ENCODE assay signal across 8 cellular contexts in the genomic region with DNA sequence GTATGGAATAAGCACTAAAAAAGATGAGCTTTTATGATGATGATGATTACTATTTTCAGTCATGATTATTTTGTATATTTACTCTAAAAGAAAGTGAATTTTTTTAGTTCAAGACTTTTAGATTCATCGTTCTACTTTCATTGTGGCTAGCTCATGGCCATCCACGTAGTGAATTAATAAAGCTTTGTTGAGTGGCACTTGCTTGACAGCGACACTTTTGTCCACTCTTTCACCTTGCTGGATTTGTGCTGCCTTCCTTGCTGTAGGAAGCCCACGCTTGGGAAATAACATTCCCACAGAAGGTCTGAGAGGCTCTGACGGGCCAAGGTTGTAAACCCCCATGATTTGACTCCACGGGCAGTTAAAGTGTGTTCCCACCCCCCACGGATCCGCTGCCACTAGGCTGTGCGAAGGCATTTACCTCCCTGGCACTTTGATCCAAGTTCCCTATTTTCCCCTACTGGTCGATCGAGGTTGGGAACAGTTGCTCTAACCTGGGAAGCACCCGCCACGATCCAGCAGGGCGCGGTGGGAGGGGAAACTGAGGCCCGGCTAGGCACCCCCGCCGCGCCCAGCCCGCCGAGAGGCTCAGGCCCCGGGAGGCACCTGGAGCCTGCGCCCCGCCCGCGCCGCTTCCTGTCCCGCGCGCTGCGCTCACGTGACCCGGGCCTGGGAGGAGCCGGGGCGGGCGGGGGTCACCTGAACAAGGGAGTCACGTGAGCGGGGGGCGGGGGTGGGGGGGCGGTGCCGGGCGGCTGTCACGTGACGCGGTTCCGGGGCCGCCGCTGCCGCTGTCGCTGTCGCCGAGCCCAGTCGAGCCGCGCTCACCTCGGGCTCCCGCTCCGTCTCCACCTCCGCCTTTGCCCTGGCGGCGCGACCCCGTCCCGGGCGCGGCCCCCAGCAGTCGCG. TPM values are rescaled to one million over a fixed set of nuclear protein-coding genes. Genes with fewer than 3 reads are reported as not detected.
DNase-seq lines count a peak whose midpoint lies in the region; ATAC-seq and TF ChIP-seq lines count a peak whose summit lies in the region.

TSS of gene IGF2R (plus strand) at position 788 of the 909 bp plus-strand sequence. CDS start 165 bp downstream, outside the sequence.

- DNase-seq in AG20443 (ENCODE audit: low spot score) (peak; percentile 99), NCI-H446 (lab: John Stamatoyannopoulos, UW) (peak; percentile 62 to 85), chondrocyte (ENCODE audit: low spot score) (no peak), kidney glomerular epithelial cell (lab: John Stamatoyannopoulos, UW) (peak; percentile 48)
- peak; percentile 97 for DNase-seq in activated CD4-positive, alpha-beta T cell treated with anti-CD3 and anti-CD28 coated beads for 36 hours
- DNase-seq in stimulated activated CD4-positive, alpha-beta T cell treated with anti-CD3 and anti-CD28 coated beads, Interleukin-15, amount 100 ng/mL, for 48 hours (ENCODE audit: low read depth in 2 of 2), result peak; percentile 87 to 91

- TF ChIP-seq POLR2A in GM18951 (IDR thresholded peaks at IDR 0.05; ENCODE audit: extremely low read depth, insufficient read depth, insufficient read length), result peak; percentile 97

- no peaks in the 10 kb centered on the region for H3K9me3 Mint-ChIP-seq in activated CD4-positive, alpha-beta T cell treated with anti-CD3 and anti-CD28 coated beads for 36 hours (ENCODE audit: low read depth)
- H3K9me3 Mint-ChIP-seq in chondrocyte (ENCODE audit: low read depth), result no peaks in the 10 kb centered on the region

- ATAC-seq in HG03159 (IDR thresholded peaks at IDR 0.05; ENCODE audit: unreplicated experiment), result peak; percentile 85
- peak; percentile 91 for ATAC-seq in activated CD4-positive, alpha-beta T cell treated with anti-CD3 and anti-CD28 coated beads for 36 hours

- H3K27me3 Mint-ChIP-seq in activated CD4-positive, alpha-beta T cell treated with anti-CD3 and anti-CD28 coated beads for 36 hours, result no peaks in the 10 kb centered on the region
- H3K27me3 Mint-ChIP-seq in chondrocyte (ENCODE audit: low read depth), result no peaks in the 10 kb centered on the region

- peaks cover 11% of the 10 kb centered on the region for H3K36me3 Mint-ChIP-seq in activated CD4-positive, alpha-beta T cell treated with anti-CD3 and anti-CD28 coated beads for 36 hours (ENCODE audit: low read depth)
- H3K36me3 Mint-ChIP-seq in chondrocyte (ENCODE audit: low read depth), result peaks cover 3% of the 10 kb centered on the region

- H3K27ac Mint-ChIP-seq in activated CD4-positive, alpha-beta T cell treated with anti-CD3 and anti-CD28 coated beads for 36 hours, result peak within 1 kb of the TSS; percentile 92
- H3K27ac Mint-ChIP-seq in chondrocyte (ENCODE audit: unreplicated experiment), result peak within 1 kb of the TSS; percentile 98

- peak within 1 kb of the TSS; percentile 93 for H3K4me3 Mint-ChIP-seq in activated CD4-positive, alpha-beta T cell treated with anti-CD3 and anti-CD28 coated beads for 36 hours
- peak within 1 kb of the TSS; percentile 91 for H3K4me3 Mint-ChIP-seq in chondrocyte (ENCODE audit: unreplicated experiment)

- intact Hi-C loops in activated CD4-positive, alpha-beta T cell treated with anti-CD3 and anti-CD28 coated beads for 36 hours (cut with DNase I, micrococcal nuclease), result loop anchor here (1.0 to 2.0 kb wide), 8 partner anchors 11 to 275 kb away; partner anchors contain the start of genes ACAT2 (in 1 of the 2), SOD2 (in 1 of the 2), TCP1 (in 1 of the 2) and WTAP (in 1 of the 2)

- POLR2A ChIA-PET in activated CD4-positive, alpha-beta T cell treated with anti-CD3 and anti-CD28 coated beads for 36 hours (lab: Charles Lee), result interaction anchor here (0.5 to 2.2 kb wide), 3 partner anchors 38 to 302 kb away, joined by 4 to 5 read pairs (median 4); partner anchors contain the start of gene TCP1

- in situ Hi-C loops in GM18951 (cut with MboI; ENCODE audit: low sequenced_read_pairs, unreplicated experiment), result no loop called here

- peaks cover 37% of the 10 kb centered on the region for H3K4me1 Mint-ChIP-seq in activated CD4-positive, alpha-beta T cell treated with anti-CD3 and anti-CD28 coated beads for 36 hours
- H3K4me1 Mint-ChIP-seq in chondrocyte (ENCODE audit: low read depth), result peaks cover 39% of the 10 kb centered on the region

- CTCF ChIA-PET in activated CD4-positive, alpha-beta T cell treated with anti-CD3 and anti-CD28 coated beads for 36 hours (lab: Charles Lee), result interaction anchor here (0.6 to 2.1 kb wide), 12 partner anchors 11 to 1641 kb away, joined by 3 to 6 read pairs (median 3); partner anchors contain the start of gene TCP1

- peak; percentile 66 for TF ChIP-seq CTCF in chondrocyte (IDR thresholded peaks at IDR 0.05)

RNA-seq across cellular contexts. Expression of gene IGF2R, which starts in this region (rescaled TPM):
- total RNA-seq in activated CD4-positive, alpha-beta T cell treated with anti-CD3 and anti-CD28 coated beads for 36 hours, result 10 to 100 TPM; 55.6 to 65.6 TPM
- 205 to 247 TPM (median 242 TPM) in 3 replicates for total RNA-seq in chondrocyte
